Comparison of ENCODE assay signal across 1 cellular context in the genomic region with DNA sequence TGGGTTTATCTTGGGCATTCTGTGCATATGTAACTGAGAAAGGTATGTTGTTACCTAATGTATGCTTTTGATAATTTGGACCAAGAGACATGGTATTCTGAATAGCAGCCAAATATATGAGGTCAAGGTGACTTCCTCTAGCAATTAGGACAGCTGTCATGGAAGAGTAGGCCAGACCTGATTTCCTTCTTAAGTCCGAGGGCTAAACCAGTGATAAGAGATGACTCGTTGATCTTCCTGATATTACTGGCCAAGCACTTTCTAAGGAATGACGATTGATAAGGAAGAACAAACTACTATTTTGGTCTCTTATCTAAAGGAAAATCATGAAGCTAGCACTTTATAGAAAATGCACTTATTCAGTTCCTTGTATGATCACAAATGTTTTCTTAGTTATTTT.
TF ChIP-seq lines count a peak whose summit lies in the region.

No MANE protein-coding gene starts in this region.

TF ChIP-seq in GM23338, 12 proteins besides CTCF, POLR2A, EP300 and RAD21 (continued from another document):
- TF ChIP-seq, protein P1, sequence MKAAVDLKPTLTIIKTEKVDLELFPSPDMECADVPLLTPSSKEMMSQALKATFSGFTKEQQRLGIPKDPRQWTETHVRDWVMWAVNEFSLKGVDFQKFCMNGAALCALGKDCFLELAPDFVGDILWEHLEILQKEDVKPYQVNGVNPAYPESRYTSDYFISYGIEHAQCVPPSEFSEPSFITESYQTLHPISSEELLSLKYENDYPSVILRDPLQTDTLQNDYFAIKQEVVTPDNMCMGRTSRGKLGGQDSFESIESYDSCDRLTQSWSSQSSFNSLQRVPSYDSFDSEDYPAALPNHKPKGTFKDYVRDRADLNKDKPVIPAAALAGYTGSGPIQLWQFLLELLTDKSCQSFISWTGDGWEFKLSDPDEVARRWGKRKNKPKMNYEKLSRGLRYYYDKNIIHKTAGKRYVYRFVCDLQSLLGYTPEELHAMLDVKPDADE (IDR thresholded peaks at IDR 0.05), result no peak
- TF ChIP-seq, protein P2, sequence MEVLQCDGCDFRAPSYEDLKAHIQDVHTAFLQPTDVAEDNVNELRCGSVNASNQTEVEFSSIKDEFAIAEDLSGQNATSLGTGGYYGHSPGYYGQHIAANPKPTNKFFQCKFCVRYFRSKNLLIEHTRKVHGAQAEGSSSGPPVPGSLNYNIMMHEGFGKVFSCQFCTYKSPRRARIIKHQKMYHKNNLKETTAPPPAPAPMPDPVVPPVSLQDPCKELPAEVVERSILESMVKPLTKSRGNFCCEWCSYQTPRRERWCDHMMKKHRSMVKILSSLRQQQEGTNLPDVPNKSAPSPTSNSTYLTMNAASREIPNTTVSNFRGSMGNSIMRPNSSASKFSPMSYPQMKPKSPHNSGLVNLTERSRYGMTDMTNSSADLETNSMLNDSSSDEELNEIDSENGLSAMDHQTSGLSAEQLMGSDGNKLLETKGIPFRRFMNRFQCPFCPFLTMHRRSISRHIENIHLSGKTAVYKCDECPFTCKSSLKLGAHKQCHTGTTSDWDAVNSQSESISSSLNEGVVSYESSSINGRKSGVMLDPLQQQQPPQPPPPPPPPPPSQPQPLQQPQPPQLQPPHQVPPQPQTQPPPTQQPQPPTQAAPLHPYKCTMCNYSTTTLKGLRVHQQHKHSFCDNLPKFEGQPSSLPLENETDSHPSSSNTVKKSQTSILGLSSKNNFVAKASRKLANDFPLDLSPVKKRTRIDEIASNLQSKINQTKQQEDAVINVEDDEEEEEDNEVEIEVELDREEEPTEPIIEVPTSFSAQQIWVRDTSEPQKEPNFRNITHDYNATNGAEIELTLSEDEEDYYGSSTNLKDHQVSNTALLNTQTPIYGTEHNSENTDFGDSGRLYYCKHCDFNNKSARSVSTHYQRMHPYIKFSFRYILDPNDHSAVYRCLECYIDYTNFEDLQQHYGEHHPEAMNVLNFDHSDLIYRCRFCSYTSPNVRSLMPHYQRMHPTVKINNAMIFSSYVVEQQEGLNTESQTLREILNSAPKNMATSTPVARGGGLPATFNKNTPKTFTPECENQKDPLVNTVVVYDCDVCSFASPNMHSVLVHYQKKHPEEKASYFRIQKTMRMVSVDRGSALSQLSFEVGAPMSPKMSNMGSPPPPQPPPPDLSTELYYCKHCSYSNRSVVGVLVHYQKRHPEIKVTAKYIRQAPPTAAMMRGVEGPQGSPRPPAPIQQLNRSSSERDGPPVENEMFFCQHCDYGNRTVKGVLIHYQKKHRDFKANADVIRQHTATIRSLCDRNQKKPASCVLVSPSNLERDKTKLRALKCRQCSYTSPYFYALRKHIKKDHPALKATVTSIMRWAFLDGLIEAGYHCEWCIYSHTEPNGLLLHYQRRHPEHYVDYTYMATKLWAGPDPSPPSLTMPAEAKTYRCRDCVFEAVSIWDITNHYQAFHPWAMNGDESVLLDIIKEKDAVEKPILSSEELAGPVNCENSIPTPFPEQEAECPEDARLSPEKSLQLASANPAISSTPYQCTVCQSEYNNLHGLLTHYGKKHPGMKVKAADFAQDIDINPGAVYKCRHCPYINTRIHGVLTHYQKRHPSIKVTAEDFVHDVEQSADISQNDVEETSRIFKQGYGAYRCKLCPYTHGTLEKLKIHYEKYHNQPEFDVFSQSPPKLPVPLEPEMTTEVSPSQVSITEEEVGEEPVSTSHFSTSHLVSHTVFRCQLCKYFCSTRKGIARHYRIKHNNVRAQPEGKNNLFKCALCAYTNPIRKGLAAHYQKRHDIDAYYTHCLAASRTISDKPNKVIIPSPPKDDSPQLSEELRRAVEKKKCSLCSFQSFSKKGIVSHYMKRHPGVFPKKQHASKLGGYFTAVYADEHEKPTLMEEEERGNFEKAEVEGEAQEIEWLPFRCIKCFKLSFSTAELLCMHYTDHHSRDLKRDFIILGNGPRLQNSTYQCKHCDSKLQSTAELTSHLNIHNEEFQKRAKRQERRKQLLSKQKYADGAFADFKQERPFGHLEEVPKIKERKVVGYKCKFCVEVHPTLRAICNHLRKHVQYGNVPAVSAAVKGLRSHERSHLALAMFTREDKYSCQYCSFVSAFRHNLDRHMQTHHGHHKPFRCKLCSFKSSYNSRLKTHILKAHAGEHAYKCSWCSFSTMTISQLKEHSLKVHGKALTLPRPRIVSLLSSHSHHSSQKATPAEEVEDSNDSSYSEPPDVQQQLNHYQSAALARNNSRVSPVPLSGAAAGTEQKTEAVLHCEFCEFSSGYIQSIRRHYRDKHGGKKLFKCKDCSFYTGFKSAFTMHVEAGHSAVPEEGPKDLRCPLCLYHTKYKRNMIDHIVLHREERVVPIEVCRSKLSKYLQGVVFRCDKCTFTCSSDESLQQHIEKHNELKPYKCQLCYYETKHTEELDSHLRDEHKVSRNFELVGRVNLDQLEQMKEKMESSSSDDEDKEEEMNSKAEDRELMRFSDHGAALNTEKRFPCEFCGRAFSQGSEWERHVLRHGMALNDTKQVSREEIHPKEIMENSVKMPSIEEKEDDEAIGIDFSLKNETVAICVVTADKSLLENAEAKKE (CRISPR knock-in tag; IDR thresholded peaks at IDR 0.05), result no peak
- no peak for TF ChIP-seq CREB1 (CRISPR knock-in tag; IDR thresholded peaks at IDR 0.05; ENCODE audit: low read depth)
- no peak for TF ChIP-seq POLR2AphosphoS5 (IDR thresholded peaks at IDR 0.05; ENCODE audit: low read depth)
- TF ChIP-seq STAT1 (IDR thresholded peaks at IDR 0.05; ENCODE audit: unreplicated experiment), result no peak
- TF ChIP-seq ZNF331 (CRISPR knock-in tag; IDR thresholded peaks at IDR 0.05; ENCODE audit: low read depth), result no peak
TF ChIP-seq in GM23338: peak in this region for 0.
